1 cellular context compared by ENCODE assay signal in genomic region chr4:39458505-39459300, GRCh38.
A peak's percentile ranks its signal among the peaks of the same experiment; 100 is the strongest.
TF ChIP-seq lines count a peak whose summit lies in the region.

TSS of gene LIAS (plus strand) at chr4:39459056. CDS start at chr4:39459118, 62 bp downstream.
TSS of gene RPL9 (minus strand) at chr4:39458922. CDS start at chr4:39458439, 483 bp downstream.

TF ChIP-seq in K562, 482 proteins besides CTCF, POLR2A, EP300 and RAD21 (continued from another document and continues in another):
- no peak for TF ChIP-seq ZNF133 (CRISPR knock-in tag; IDR thresholded peaks at IDR 0.05)
- peak; percentile 94 for TF ChIP-seq SMAD1 (IDR thresholded peaks at IDR 0.05; ENCODE audit: low read depth, low read length, partially characterized antibody)
- TF ChIP-seq ILK (tag; IDR thresholded peaks at IDR 0.05; ENCODE audit: borderline replicate concordance, low read depth) = no peak
- no peak for TF ChIP-seq ZNF77 (CRISPR knock-in tag; IDR thresholded peaks at IDR 0.05)
- TF ChIP-seq NBN (IDR thresholded peaks at IDR 0.05; ENCODE audit: low read depth) = peak; percentile 98
- no peak for TF ChIP-seq ZFP1 (CRISPR knock-in tag; IDR thresholded peaks at IDR 0.05)
- TF ChIP-seq U2AF1 (optimal IDR thresholded peaks at IDR 0.05; ENCODE audit: low read depth, low read length) = no peak
- TF ChIP-seq TBL1XR1 (IDR thresholded peaks at IDR 0.05; ENCODE audit: low read length in 2 of 2) = peak; percentile 29 to 100; a peak in 3 of 4 replicates
- TF ChIP-seq PTTG1 (tag; IDR thresholded peaks at IDR 0.05; ENCODE audit: low read depth) = no peak
- TF ChIP-seq ZNF277 (CRISPR knock-in tag; IDR thresholded peaks at IDR 0.05; ENCODE audit: borderline replicate concordance) = no peak
- TF ChIP-seq CGGBP1 (CRISPR knock-in tag; IDR thresholded peaks at IDR 0.05) = no peak
- peak; percentile 97 for TF ChIP-seq E2F8 (IDR thresholded peaks at IDR 0.05; ENCODE audit: low read depth, partially characterized antibody)
- TF ChIP-seq SMARCB1 (IDR thresholded peaks at IDR 0.05; ENCODE audit: insufficient read length, low read depth) = no peak
- no peak for TF ChIP-seq NR1H2 (CRISPR knock-in tag; IDR thresholded peaks at IDR 0.05)
- no peak for TF ChIP-seq ZNF699 (CRISPR knock-in tag; IDR thresholded peaks at IDR 0.05; ENCODE audit: insufficient replicate concordance)
- peak; percentile 51 for TF ChIP-seq VEZF1 (CRISPR knock-in tag; IDR thresholded peaks at IDR 0.05)
- TF ChIP-seq ZNF12 (CRISPR knock-in tag; IDR thresholded peaks at IDR 0.05) = no peak; the same call in 1 of the 2 replicates
- TF ChIP-seq ZNF197 (CRISPR knock-in tag; IDR thresholded peaks at IDR 0.05; ENCODE audit: low read depth) = peak; percentile 58; the same call in 1 of the 2 replicates
- peak; percentile 29; the same call in 1 of the 2 replicates for TF ChIP-seq MAFK (IDR thresholded peaks at IDR 0.05; ENCODE audit: low read length)
- no peak for TF ChIP-seq ZBTB7A (IDR thresholded peaks at IDR 0.05; ENCODE audit: borderline replicate concordance, control insufficient read depth, low read depth, low read length)
- TF ChIP-seq ILF3 (IDR thresholded peaks at IDR 0.05; ENCODE audit: borderline replicate concordance) = no peak; the same call in 1 of the 2 replicates
- TF ChIP-seq CAMTA2 (CRISPR knock-in tag; conservative IDR thresholded peaks at IDR 0.05) = no peak
- TF ChIP-seq SIN3B (IDR thresholded peaks at IDR 0.05; ENCODE audit: low read depth) = peak; percentile 81; the same call in 1 of the 2 replicates
- no peak for TF ChIP-seq UBTF (IDR thresholded peaks at IDR 0.05; ENCODE audit: borderline replicate concordance in 1 of 2, low read depth in 2 of 2, low read length in 2 of 2)
- no peak for TF ChIP-seq RFX7 (CRISPR knock-in tag; IDR thresholded peaks at IDR 0.05)
- no peak for TF ChIP-seq ZNF175 (CRISPR knock-in tag; IDR thresholded peaks at IDR 0.05; ENCODE audit: low read depth)
- no peak for TF ChIP-seq MTA2 (IDR thresholded peaks at IDR 0.05; ENCODE audit: low read depth)
- TF ChIP-seq TCF7L2 (IDR thresholded peaks at IDR 0.05; ENCODE audit: low read depth, low read length) = no peak
- TF ChIP-seq ZBTB5 (IDR thresholded peaks at IDR 0.05) = no peak
- TF ChIP-seq ZNF655 (CRISPR knock-in tag; IDR thresholded peaks at IDR 0.05) = no peak
- no peak for TF ChIP-seq KLF1 (tag; IDR thresholded peaks at IDR 0.05)
- no peak for TF ChIP-seq MCM5 (IDR thresholded peaks at IDR 0.05; ENCODE audit: low read depth)
- peak; percentile 76 for TF ChIP-seq FOS (IDR thresholded peaks at IDR 0.05; ENCODE audit: extremely low read depth, insufficient read length)
- peak; percentile 98 for TF ChIP-seq MTA3 (IDR thresholded peaks at IDR 0.05; ENCODE audit: borderline replicate concordance)
- 0 out of 2 replicates have a peak, but pooled peaks have one; percentile 3 for TF ChIP-seq ELF1 (tag; IDR thresholded peaks at IDR 0.05)
- no peak for TF ChIP-seq RBM14 (IDR thresholded peaks at IDR 0.05; ENCODE audit: borderline replicate concordance, insufficient read depth, low read depth, low read length)
- TF ChIP-seq CUX1 (CRISPR knock-in tag; IDR thresholded peaks at IDR 0.05) = no peak
- TF ChIP-seq YY1 (IDR thresholded peaks at IDR 0.05; ENCODE audit: borderline replicate concordance in 1 of 3, control insufficient read depth in 1 of 3, extremely low read depth in 1 of 3, insufficient read depth in 3 of 3, insufficient read length in 1 of 3, insufficient replicate concordance in 2 of 3, low read depth in 1 of 3, low read length in 2 of 3) = peak; percentile 53 to 87 (median 67)
- TF ChIP-seq HNRNPL (IDR thresholded peaks at IDR 0.05; ENCODE audit: low read depth, low read length) = 0 out of 2 replicates have a peak, but pooled peaks have one; percentile 41
- TF ChIP-seq ETV1 (tag; conservative IDR thresholded peaks at IDR 0.05; ENCODE audit: low read depth) = no peak
- TF ChIP-seq GATAD2B (IDR thresholded peaks at IDR 0.05; ENCODE audit: borderline replicate concordance) = no peak
- TF ChIP-seq FOXP1 (CRISPR knock-in tag; IDR thresholded peaks at IDR 0.05) = no peak; the same call in 1 of the 2 replicates
- TF ChIP-seq TARDBP (IDR thresholded peaks at IDR 0.05) = no peak
- peak; percentile 95; the same call in 1 of the 2 replicates for TF ChIP-seq POLR2AphosphoS2 (IDR thresholded peaks at IDR 0.05; ENCODE audit: low read length)
- no peak for TF ChIP-seq IRF1 (CRISPR knock-in tag; IDR thresholded peaks at IDR 0.05; ENCODE audit: borderline replicate concordance)
- TF ChIP-seq ZNF143 (CRISPR knock-in tag; IDR thresholded peaks at IDR 0.05) = peak; percentile 31; the same call in 1 of the 2 replicates
- TF ChIP-seq TSC22D4 (tag; IDR thresholded peaks at IDR 0.05) = no peak
- TF ChIP-seq RBBP5 (IDR thresholded peaks at IDR 0.05; ENCODE audit: borderline replicate concordance, insufficient read depth, low read length, poor library complexity, severe bottlenecking) = peak; percentile 99
- TF ChIP-seq KDM5B (IDR thresholded peaks at IDR 0.05; ENCODE audit: insufficient replicate concordance, low read depth, low read length) = peak; percentile 97
- no peak for TF ChIP-seq TCF3 (CRISPR knock-in tag; IDR thresholded peaks at IDR 0.05)
- TF ChIP-seq BRCA1 (IDR thresholded peaks at IDR 0.05) = no peak
- no peak for TF ChIP-seq BRCA1 (CRISPR knock-in tag; IDR thresholded peaks at IDR 0.05)
